In the genomic region with DNA sequence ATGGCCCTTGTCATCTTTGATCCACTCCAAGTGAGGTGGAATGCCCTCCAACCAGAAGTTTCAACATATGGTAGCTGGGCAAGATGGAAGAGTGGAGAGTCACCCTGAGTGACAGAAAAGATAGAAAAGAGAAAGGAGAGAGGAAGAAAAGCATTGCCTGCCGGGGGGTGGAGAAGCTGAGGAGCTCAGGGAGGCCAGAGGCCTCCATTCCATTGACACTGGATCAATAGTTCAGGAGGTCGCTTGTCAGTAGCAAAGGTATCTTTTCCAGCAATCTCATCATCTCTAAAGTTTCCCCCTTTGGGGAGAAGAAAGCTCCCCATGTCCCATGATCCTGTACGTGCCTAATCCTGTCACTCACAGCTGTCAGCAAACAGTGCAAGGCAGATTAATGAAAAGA, we compare ENCODE assay signal across 22 cellular contexts. TPM values are rescaled to one million over a fixed set of nuclear protein-coding genes. Genes with fewer than 3 reads are reported as not detected.
DNase-seq lines count a peak whose midpoint lies in the region; ATAC-seq and TF ChIP-seq lines count a peak whose summit lies in the region.
"Had no signal": no experiment of that assay in that cellular context is flagged by ENCODE, and none has a peak within 500 bp of the region (broad histone marks: within the 10 kb centered on the region; RNA-seq: fewer than 3 reads in every experiment).

No MANE protein-coding gene starts in this region.

- no peak for TF ChIP-seq CTCF in activated CD8-positive, alpha-beta T cell treated with anti-CD3 and anti-CD28 coated beads for 36 hours (IDR thresholded peaks at IDR 0.05)
- TF ChIP-seq CTCF in lower lobe of right lung (IDR thresholded peaks at IDR 0.05): no peak
- no peak for TF ChIP-seq CTCF in spleen (IDR thresholded peaks at IDR 0.05 in 8 of 11, conservative IDR thresholded peaks at IDR 0.05 in 3 of 11)
- TF ChIP-seq CTCF in upper lobe of right lung (IDR thresholded peaks at IDR 0.05): no peak
- no peak for TF ChIP-seq CTCF in OCI-LY7 (conservative IDR thresholded peaks at IDR 0.05; ENCODE audit: low read length)

- H3K4me3 Mint-ChIP-seq in activated CD4-positive, alpha-beta memory T cell treated with anti-CD3 and anti-CD28 coated beads for 36 hours: no peak overlapping the region
- no peak overlapping the region for H3K4me3 Mint-ChIP-seq in activated CD4-positive, alpha-beta memory T cell treated with anti-CD3 and anti-CD28 coated beads, Interleukin-2, amount 10 ng/mL, durations not matched to agents 7 days and 5 days
- H3K4me3 Mint-ChIP-seq in activated CD8-positive, alpha-beta T cell treated with anti-CD3 and anti-CD28 coated beads for 36 hours: no peak overlapping the region
- H3K4me3 Mint-ChIP-seq: activated B cell treated with CpG ODN at 0.5 μM for 24 hours, GM23338, type B pancreatic cell had no signal

- TF ChIP-seq POLR2A in spleen (IDR thresholded peaks at IDR 0.05): no peak

- H3K27ac Mint-ChIP-seq in activated CD4-positive, alpha-beta memory T cell treated with anti-CD3 and anti-CD28 coated beads for 36 hours: peak overlapping the region; percentile 39
- H3K27ac Mint-ChIP-seq in activated CD4-positive, alpha-beta memory T cell treated with anti-CD3 and anti-CD28 coated beads, Interleukin-2, amount 10 ng/mL, durations not matched to agents 7 days and 5 days: no peak overlapping the region
- H3K27ac Mint-ChIP-seq in activated CD8-positive, alpha-beta T cell treated with anti-CD3 and anti-CD28 coated beads for 36 hours: peak overlapping the region; percentile 83
- H3K27ac Mint-ChIP-seq: GM23338 had no signal

- no peak overlapping the region for H3K4me2 ChIP-seq in OCI-LY7 (ENCODE audit: low read length)
- H3K4me2 ChIP-seq: GM23338 had no signal

- CTCF ChIA-PET in activated CD4-positive, alpha-beta memory T cell treated with anti-CD3 and anti-CD28 coated beads for 36 hours (lab: Charles Lee): interaction anchor here (1.5 to 3.4 kb wide), 4 partner anchors 23 to 176 kb away, joined by 4 to 14 read pairs (median 6); a partner anchor contains a TSS
- CTCF ChIA-PET in activated CD4-positive, alpha-beta memory T cell treated with anti-CD3 and anti-CD28 coated beads, Interleukin-2, amount 10 ng/mL, durations not matched to agents 7 days and 5 days (lab: Charles Lee): interaction anchor here (1.5 to 4.0 kb wide), 2 partner anchors 29 to 118 kb away, joined by 4 to 17 read pairs; no protein-coding TSS in a partner anchor
- CTCF ChIA-PET in activated CD8-positive, alpha-beta T cell treated with anti-CD3 and anti-CD28 coated beads for 36 hours (lab: Charles Lee): interaction anchor here (0.9 to 3.2 kb wide), 5 partner anchors 8 to 115 kb away, joined by 3 to 19 read pairs (median 3); no protein-coding TSS in a partner anchor
- CTCF ChIA-PET in OCI-LY7 (lab: Charles Lee; ENCODE audit: unreplicated experiment): interaction anchor here (0.6 kb wide), 1 partner anchor 69 kb away, joined by 4 read pairs; no protein-coding TSS in a partner anchor

- H4K20me1 ChIP-seq in OCI-LY7 (ENCODE audit: insufficient read depth, low read length): no peaks in the 10 kb centered on the region

- intact Hi-C loops in activated CD4-positive, alpha-beta memory T cell treated with anti-CD3 and anti-CD28 coated beads for 36 hours (cut with micrococcal nuclease): loop anchor here (10.0 kb wide), 1 partner anchor 340 kb away; no protein-coding TSS in a partner anchor
- intact Hi-C loops in activated CD8-positive, alpha-beta T cell treated with anti-CD3 and anti-CD28 coated beads for 36 hours (cut with micrococcal nuclease): loop anchor here (10.0 kb wide), 1 partner anchor 50 kb away; a partner anchor contains a TSS
- intact Hi-C loops in lower lobe of right lung (cut with DNase I): no loop called here
- intact Hi-C loops in spleen (cut with DNase I; ENCODE audit: low total_unique reads): no loop called here
- intact Hi-C loops in upper lobe of right lung (cut with DNase I): loop anchor here (5.0 kb wide), 1 partner anchor 117 kb away; no protein-coding TSS in a partner anchor
- intact Hi-C loops in OCI-LY7 (cut with micrococcal nuclease; ENCODE audit: unreplicated experiment): no loop called here

- no peaks in the 10 kb centered on the region for H3K9me3 ChIP-seq in lower lobe of right lung
- no peaks in the 10 kb centered on the region for H3K9me3 ChIP-seq in spleen
- H3K9me3 ChIP-seq in upper lobe of right lung: no peaks in the 10 kb centered on the region
- peaks cover 12% of the 10 kb centered on the region; the same call in 1 of the 2 replicates for H3K9me3 ChIP-seq in OCI-LY7 (ENCODE audit: low read length)
- H3K9me3 ChIP-seq: ovary had no signal

- H3K27ac ChIP-seq in lower lobe of right lung (no peak overlapping the region), spleen (peak overlapping the region in 7 of 8 donors; percentile 50 to 98 (median 73)), upper lobe of right lung (no peak overlapping the region), OCI-LY7 (ENCODE audit: low read depth, low read length, poor library complexity, severe bottlenecking) (no peak overlapping the region)
- H3K27ac ChIP-seq: RWPE1 had no signal

- POLR2A ChIA-PET in activated CD4-positive, alpha-beta memory T cell treated with anti-CD3 and anti-CD28 coated beads for 36 hours (lab: Charles Lee): no interaction called here
- POLR2A ChIA-PET in activated CD4-positive, alpha-beta memory T cell treated with anti-CD3 and anti-CD28 coated beads, Interleukin-2, amount 10 ng/mL, durations not matched to agents 7 days and 5 days (lab: Charles Lee): interaction anchor here (1.3 to 2.9 kb wide), 5 partner anchors 17 to 49 kb away, joined by 4 to 12 read pairs (median 4); a partner anchor contains a TSS
- POLR2A ChIA-PET in activated CD8-positive, alpha-beta T cell treated with anti-CD3 and anti-CD28 coated beads for 36 hours (lab: Charles Lee): interaction anchor here (0.7 to 2.6 kb wide), 3 partner anchors 46 to 72 kb away, joined by 4 to 12 read pairs (median 8); a partner anchor contains a TSS
- POLR2A ChIA-PET in OCI-LY7 (lab: Charles Lee): interaction anchor here (0.9 kb wide), 1 partner anchor 53 kb away, joined by 3 read pairs; no protein-coding TSS in a partner anchor

- H3K27me3 Mint-ChIP-seq in activated CD4-positive, alpha-beta memory T cell treated with anti-CD3 and anti-CD28 coated beads for 36 hours: no peaks in the 10 kb centered on the region
- no peaks in the 10 kb centered on the region for H3K27me3 Mint-ChIP-seq in activated CD4-positive, alpha-beta memory T cell treated with anti-CD3 and anti-CD28 coated beads, Interleukin-2, amount 10 ng/mL, durations not matched to agents 7 days and 5 days
- H3K27me3 Mint-ChIP-seq in activated CD8-positive, alpha-beta T cell treated with anti-CD3 and anti-CD28 coated beads for 36 hours: no peaks in the 10 kb centered on the region
- H3K27me3 Mint-ChIP-seq: activated B cell treated with CpG ODN at 0.5 μM for 24 hours, type B pancreatic cell had no signal

- no peak overlapping the region for H2AFZ ChIP-seq in OCI-LY7 (ENCODE audit: low read length)
- H2AFZ ChIP-seq: GM23338 had no signal

- H3K27me3 ChIP-seq in lower lobe of right lung (ENCODE audit: low read depth) (no peaks in the 10 kb centered on the region), spleen (replicated peaks in 1 of 7) (no peaks in the 10 kb centered on the region), upper lobe of right lung (no peaks in the 10 kb centered on the region)
- H3K27me3 ChIP-seq: ovary had no signal

- H3K9me3 Mint-ChIP-seq in activated CD4-positive, alpha-beta memory T cell treated with anti-CD3 and anti-CD28 coated beads for 36 hours: peaks cover 5% of the 10 kb centered on the region
- H3K9me3 Mint-ChIP-seq in activated CD4-positive, alpha-beta memory T cell treated with anti-CD3 and anti-CD28 coated beads, Interleukin-2, amount 10 ng/mL, durations not matched to agents 7 days and 5 days: no peaks in the 10 kb centered on the region
- H3K9me3 Mint-ChIP-seq in activated CD8-positive, alpha-beta T cell treated with anti-CD3 and anti-CD28 coated beads for 36 hours: peaks cover 4% of the 10 kb centered on the region
- H3K9me3 Mint-ChIP-seq: activated B cell treated with CpG ODN at 0.5 μM for 24 hours had no signal

- H3K9me2 ChIP-seq in OCI-LY7 (ENCODE audit: insufficient read depth, low read length): no peaks in the 10 kb centered on the region

- DNase-seq in activated CD4-positive, alpha-beta memory T cell treated with anti-CD3 and anti-CD28 coated beads for 36 hours: no peak
- no peak for DNase-seq in activated CD4-positive, alpha-beta memory T cell treated with anti-CD3 and anti-CD28 coated beads, Interleukin-2, amount 10 ng/mL, durations not matched to agents 7 days and 5 days
- DNase-seq in activated CD8-positive, alpha-beta T cell treated with anti-CD3 and anti-CD28 coated beads for 36 hours: peak; percentile 1
- DNase-seq in lower lobe of right lung (peak; percentile 6), spleen (no peak), upper lobe of right lung (no peak), NCI-H2227 treated with DMSO at 0.1 percent for 48 hours (lab: John Stamatoyannopoulos, UW) (no peak), OCI-LY7 (ENCODE audit: low spot score) (no peak)
- DNase-seq: ACHN, activated B cell treated with CpG ODN at 0.5 μM for 24 hours, caudate nucleus, hippocampal formation, NCI-H1092, NCI-H748 treated with DMSO at 0.1 percent for 48 hours, small intestine, SW 1271 had no signal

- H3K36me3 Mint-ChIP-seq in activated CD4-positive, alpha-beta memory T cell treated with anti-CD3 and anti-CD28 coated beads for 36 hours: peaks cover 9% of the 10 kb centered on the region
- H3K36me3 Mint-ChIP-seq in activated CD4-positive, alpha-beta memory T cell treated with anti-CD3 and anti-CD28 coated beads, Interleukin-2, amount 10 ng/mL, durations not matched to agents 7 days and 5 days (ENCODE audit: low read depth): peaks cover 14% of the 10 kb centered on the region
- H3K36me3 Mint-ChIP-seq in activated CD8-positive, alpha-beta T cell treated with anti-CD3 and anti-CD28 coated beads for 36 hours (ENCODE audit: low read depth): peaks cover 12% of the 10 kb centered on the region

- H3K4me1 Mint-ChIP-seq in activated CD4-positive, alpha-beta memory T cell treated with anti-CD3 and anti-CD28 coated beads for 36 hours (ENCODE audit: low read depth): peaks cover 48% of the 10 kb centered on the region
- peaks cover 44% of the 10 kb centered on the region for H3K4me1 Mint-ChIP-seq in activated CD4-positive, alpha-beta memory T cell treated with anti-CD3 and anti-CD28 coated beads, Interleukin-2, amount 10 ng/mL, durations not matched to agents 7 days and 5 days
- peaks cover 64% of the 10 kb centered on the region for H3K4me1 Mint-ChIP-seq in activated CD8-positive, alpha-beta T cell treated with anti-CD3 and anti-CD28 coated beads for 36 hours (ENCODE audit: low read depth)

- no peak for ATAC-seq in activated CD8-positive, alpha-beta T cell treated with anti-CD3 and anti-CD28 coated beads for 36 hours
- no peak for ATAC-seq in lower lobe of right lung
- no peak for ATAC-seq in upper lobe of right lung
- ATAC-seq: GM23338 had no signal

- H3K36me3 ChIP-seq in lower lobe of right lung (no peaks in the 10 kb centered on the region), spleen (no peaks in the 10 kb centered on the region), upper lobe of right lung (no peaks in the 10 kb centered on the region), OCI-LY7 (ENCODE audit: insufficient read depth, low read length) (no peaks in the 10 kb centered on the region)
- H3K36me3 ChIP-seq: ovary had no signal

- H3K4me1 ChIP-seq in lower lobe of right lung (peaks cover 57% of the 10 kb centered on the region), spleen (peaks cover 20 to 70% (median 60%) of the 10 kb centered on the region in 6 donors), upper lobe of right lung (peaks cover 30% of the 10 kb centered on the region), OCI-LY7 (ENCODE audit: insufficient read depth, low read length, poor library complexity, severe bottlenecking) (peaks cover 8% of the 10 kb centered on the region)

- H3K4me3 ChIP-seq in lower lobe of right lung (no peak overlapping the region), spleen (no peak overlapping the region), upper lobe of right lung (no peak overlapping the region), OCI-LY7 (ENCODE audit: low read depth, low read length, poor library complexity, severe bottlenecking) (no peak overlapping the region)
- H3K4me3 ChIP-seq: GM23338, ovary had no signal

- BruUV-seq in OCI-LY7 (replicated peaks; lab: Mats Ljungman, UMichigan): no TSS peak

- whole genome bisulfite sequencing in spleen, 5 donors: 90 to 96% (median 94%) methylated on average over 3 of the region's 3 CpGs

- H3K79me2 ChIP-seq in OCI-LY7 (ENCODE audit: insufficient read depth, low read depth, low read length): no peaks in the 10 kb centered on the region

RNA-seq across cellular contexts. Expression of a gene that starts 6.7 kb away (rescaled TPM):
- total RNA-seq in activated CD4-positive, alpha-beta memory T cell treated with anti-CD3 and anti-CD28 coated beads for 36 hours: 10 to 100 TPM; 11.1 to 13.0 TPM
- total RNA-seq in activated CD4-positive, alpha-beta memory T cell treated with anti-CD3 and anti-CD28 coated beads, Interleukin-2, amount 10 ng/mL, durations not matched to agents 7 days and 5 days: 10 to 100 TPM; 10.2 to 10.3 TPM
- total RNA-seq in activated CD8-positive, alpha-beta T cell treated with anti-CD3 and anti-CD28 coated beads for 36 hours: 1 to 10 TPM; 6.4 TPM
- total RNA-seq in lower lobe of right lung (5.3 TPM), spleen (10 to 100 TPM in 1 of 7 donors, 1 to 10 TPM in 6; 5.3 to 10.3 (median 6.9) TPM), upper lobe of right lung (6.1 TPM), OCI-LY7 (2022) (18.7 and 19.6 TPM in 2 replicates)
- 1 to 10 TPM; 7.7 to 8.9 (median 8.8) TPM for polyA plus RNA-seq in spleen
- total RNA-seq in OCI-LY7 (2014; rRNA removed; shearing (Covaris generic)): 6.8 and 7.3 TPM in 2 replicates

RNA-seq across cellular contexts. Expression of a gene that starts 17.5 kb away (rescaled TPM):
- 1 to 10 TPM; 8.5 to 9.3 TPM for total RNA-seq in activated CD4-positive, alpha-beta memory T cell treated with anti-CD3 and anti-CD28 coated beads for 36 hours
- 1 to 10 TPM; 3.4 to 3.9 TPM for total RNA-seq in activated CD4-positive, alpha-beta memory T cell treated with anti-CD3 and anti-CD28 coated beads, Interleukin-2, amount 10 ng/mL, durations not matched to agents 7 days and 5 days
- total RNA-seq in activated CD8-positive, alpha-beta T cell treated with anti-CD3 and anti-CD28 coated beads for 36 hours: 1 to 10 TPM; 7.9 to 8.5 TPM
- total RNA-seq in lower lobe of right lung (not detected), spleen (1 to 10 TPM in 3 of 7 donors, under 1 TPM in 4; 0.56 to 2.0 (median 0.95) TPM), upper lobe of right lung (not detected), OCI-LY7 (2022) (0.30 TPM in 2 replicates)
- 1 to 10 TPM; 1.2 to 2.0 (median 1.5) TPM for polyA plus RNA-seq in spleen
- total RNA-seq in OCI-LY7 (2014; rRNA removed; shearing (Covaris generic)): 0.05 and 0.25 TPM in 2 replicates
- total RNA-seq: fibroblast of lung, kidney epithelial cell had no signal
- polyA plus RNA-seq: fibroblast of lung, GM23338 had no signal

RNA-seq across cellular contexts. Expression of a gene that starts 45.0 kb away (rescaled TPM):
- 100 to 1,000 TPM; 306 to 310 TPM for total RNA-seq in activated CD4-positive, alpha-beta memory T cell treated with anti-CD3 and anti-CD28 coated beads for 36 hours
- 100 to 1,000 TPM; 320 to 323 TPM for total RNA-seq in activated CD4-positive, alpha-beta memory T cell treated with anti-CD3 and anti-CD28 coated beads, Interleukin-2, amount 10 ng/mL, durations not matched to agents 7 days and 5 days
- total RNA-seq in activated CD8-positive, alpha-beta T cell treated with anti-CD3 and anti-CD28 coated beads for 36 hours: 100 to 1,000 TPM; 263 to 268 TPM
- total RNA-seq in lower lobe of right lung (10.2 TPM), spleen (10 to 100 TPM; 20.6 to 75.2 (median 51.5) TPM), upper lobe of right lung (10.6 TPM), OCI-LY7 (2022) (not detected in 2 replicates)
- 1 to 10 TPM; 3.7 to 5.9 (median 3.9) TPM for polyA plus RNA-seq in spleen
- not detected in 2 replicates for total RNA-seq in OCI-LY7 (2014; rRNA removed; shearing (Covaris generic))
- total RNA-seq: fibroblast of lung had no signal

RNA-seq across cellular contexts. Expression of a gene that starts 49.3 kb away (rescaled TPM):
- total RNA-seq in activated CD4-positive, alpha-beta memory T cell treated with anti-CD3 and anti-CD28 coated beads for 36 hours: 100 to 1,000 TPM; 714 to 727 TPM
- total RNA-seq in activated CD4-positive, alpha-beta memory T cell treated with anti-CD3 and anti-CD28 coated beads, Interleukin-2, amount 10 ng/mL, durations not matched to agents 7 days and 5 days: 1,000 to 10,000 TPM in 1 of 2 experiments, 100 to 1,000 TPM in 1; 984 to 1,005 TPM
- 100 to 1,000 TPM; 699 to 717 TPM for total RNA-seq in activated CD8-positive, alpha-beta T cell treated with anti-CD3 and anti-CD28 coated beads for 36 hours
- total RNA-seq in lower lobe of right lung: 111 TPM
- 100 to 1,000 TPM; 270 to 493 (median 363) TPM for total RNA-seq in spleen
- polyA plus RNA-seq in spleen: 100 to 1,000 TPM; 389 to 421 (median 410) TPM
- 107 TPM for total RNA-seq in upper lobe of right lung
- total RNA-seq in OCI-LY7 (2014; rRNA removed; shearing (Covaris generic)): 91.5 and 142 TPM in 2 replicates
- 321 and 331 TPM in 2 replicates for total RNA-seq in OCI-LY7 (2022)

Comparison
In these comparisons a context has a peak if more than half of its experiments do, and no peak if none do; other contexts are left out.
1. DNase-seq: peak in activated CD8-positive, alpha-beta T cell treated with anti-CD3 and anti-CD28 coated beads for 36 hours (single experiment) and lower lobe of right lung (single experiment); none in activated CD4-positive, alpha-beta memory T cell treated with anti-CD3 and anti-CD28 coated beads for 36 hours (single experiment), activated CD4-positive, alpha-beta memory T cell treated with anti-CD3 and anti-CD28 coated beads, Interleukin-2, amount 10 ng/mL, durations not matched to agents 7 days and 5 days (single experiment), spleen (single experiment), upper lobe of right lung (single experiment), NCI-H2227 treated with DMSO at 0.1 percent for 48 hours (single experiment) and OCI-LY7 (single experiment).
2. H3K27ac ChIP-seq: peak in spleen (7 of 8); none in lower lobe of right lung (single experiment), upper lobe of right lung (single experiment) and OCI-LY7 (single experiment).
3. RNA of a gene that starts 45.0 kb away (total RNA-seq): 320 to 323 TPM in activated CD4-positive, alpha-beta memory T cell treated with anti-CD3 and anti-CD28 coated beads, Interleukin-2, amount 10 ng/mL, durations not matched to agents 7 days and 5 days, 306 to 310 TPM in activated CD4-positive, alpha-beta memory T cell treated with anti-CD3 and anti-CD28 coated beads for 36 hours, 263 to 268 TPM in activated CD8-positive, alpha-beta T cell treated with anti-CD3 and anti-CD28 coated beads for 36 hours, 20.6 to 75.2 TPM in spleen, 10.6 TPM in upper lobe of right lung (single experiment) and 10.2 TPM in lower lobe of right lung (single experiment); not detected in OCI-LY7; every median in the first group is over 10 times any median in the second.
4. intact Hi-C loops: an anchor here in activated CD4-positive, alpha-beta memory T cell treated with anti-CD3 and anti-CD28 coated beads for 36 hours (10.0 kb wide), activated CD8-positive, alpha-beta T cell treated with anti-CD3 and anti-CD28 coated beads for 36 hours (10.0 kb wide) and upper lobe of right lung (5.0 kb wide); none called in lower lobe of right lung, spleen and OCI-LY7.